8 cellular contexts compared by ENCODE assay signal in the genomic region with DNA sequence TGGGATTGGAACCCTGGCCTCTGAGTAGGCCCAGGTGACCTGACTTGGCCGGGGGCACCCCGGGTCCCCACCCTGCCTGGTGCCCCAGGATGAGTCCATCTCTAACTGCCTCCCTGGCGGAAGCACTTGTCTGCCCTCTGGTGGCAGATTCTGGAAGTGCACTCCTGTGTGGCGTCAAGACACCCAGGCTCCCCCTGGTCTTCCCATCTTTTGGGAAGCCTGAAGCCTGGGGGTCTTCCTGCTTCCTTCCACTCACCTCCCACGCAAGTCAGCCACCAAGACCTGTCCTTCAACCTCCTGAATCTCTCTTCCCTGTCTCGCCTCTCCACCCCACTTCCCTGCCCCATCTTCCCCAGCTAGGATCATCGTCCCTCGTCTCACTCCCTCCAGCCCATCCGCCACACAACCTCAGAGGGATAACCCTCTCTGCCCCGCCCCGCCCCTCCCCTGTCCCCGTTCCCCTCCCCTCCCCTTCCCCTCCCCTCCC. TPM values are rescaled to one million over a fixed set of nuclear protein-coding genes. Genes with fewer than 3 reads are reported as not detected.
DNase-seq lines count a peak whose midpoint lies in the region; ATAC-seq and TF ChIP-seq lines count a peak whose summit lies in the region.

No MANE protein-coding gene starts in this region.

- H3K4me2 ChIP-seq in SU-DHL-6 (ENCODE audit: low read depth, low read length, poor library complexity, severe bottlenecking), result peak overlapping the region; percentile 17

- H2AFZ ChIP-seq in SU-DHL-6 (ENCODE audit: low read depth, low read length, severe bottlenecking), result no peak overlapping the region

- peak; percentile 82 for ATAC-seq in activated naive CD8-positive, alpha-beta T cell treated with anti-CD3 and anti-CD28 coated beads, Interleukin-2, amount 50 U/mL, for 24 hours
- ATAC-seq in left ventricle myocardium superior (peak; percentile 74), GM21529 (IDR thresholded peaks at IDR 0.05; ENCODE audit: unreplicated experiment) (no peak), GM18511 (IDR thresholded peaks at IDR 0.05; ENCODE audit: unreplicated experiment) (no peak)

- peak overlapping the region; percentile 38; the same call in 1 of the 2 replicates for H3K9ac ChIP-seq in ES-I3 (ENCODE audit: low read depth, low read length)
- peak overlapping the region; percentile 35 for H3K9ac ChIP-seq in SU-DHL-6 (ENCODE audit: low read length)

- peaks cover 31% of the 10 kb centered on the region for H3F3A ChIP-seq in SU-DHL-6 (ENCODE audit: insufficient read depth)

- H3K4me3 Mint-ChIP-seq in activated naive CD8-positive, alpha-beta T cell treated with anti-CD3 and anti-CD28 coated beads, Interleukin-2, amount 50 U/mL, for 24 hours, result no peak overlapping the region

- no peaks in the 10 kb centered on the region for H3K79me2 ChIP-seq in SU-DHL-6 (ENCODE audit: insufficient read depth, low read length)

- H3K36me3 Mint-ChIP-seq in activated naive CD8-positive, alpha-beta T cell treated with anti-CD3 and anti-CD28 coated beads, Interleukin-2, amount 50 U/mL, for 24 hours (ENCODE audit: low read depth), result no peaks in the 10 kb centered on the region

- peaks cover 29% of the 10 kb centered on the region for H3K4me1 Mint-ChIP-seq in activated naive CD8-positive, alpha-beta T cell treated with anti-CD3 and anti-CD28 coated beads, Interleukin-2, amount 50 U/mL, for 24 hours

- TF ChIP-seq CTCF in SU-DHL-6 (IDR thresholded peaks at IDR 0.05; ENCODE audit: insufficient read depth, low read length, poor library complexity, severe bottlenecking) (peak; percentile 81), retinal pigment epithelial cell (conservative IDR thresholded peaks at IDR 0.05; ENCODE audit: low read depth, low read length) (peak; percentile 99)

- no peaks in the 10 kb centered on the region for H3K27me3 ChIP-seq in SU-DHL-6 (ENCODE audit: low read length)

- no peaks in the 10 kb centered on the region for H4K20me1 ChIP-seq in SU-DHL-6 (ENCODE audit: low read depth, low read length)

- no peaks in the 10 kb centered on the region for H3K4me1 ChIP-seq in ES-I3 (ENCODE audit: insufficient read depth, low read length)

- peak overlapping the region; percentile 98 for H3K27ac ChIP-seq in SU-DHL-6 (ENCODE audit: low read depth, low read length)

- H3K9me3 ChIP-seq in ES-I3 (ENCODE audit: control insufficient read depth, insufficient read depth, low read length), result no peaks in the 10 kb centered on the region
- H3K9me3 ChIP-seq in SU-DHL-6 (ENCODE audit: insufficient read depth, low read length), result no peaks in the 10 kb centered on the region

- H3K27ac Mint-ChIP-seq in activated naive CD8-positive, alpha-beta T cell treated with anti-CD3 and anti-CD28 coated beads, Interleukin-2, amount 50 U/mL, for 24 hours, result no peak overlapping the region

- intact Hi-C loops in left ventricle myocardium superior (cut with micrococcal nuclease), result no loop called here

- H3K36me3 ChIP-seq in ES-I3 (ENCODE audit: insufficient read depth, low read length) (no peaks in the 10 kb centered on the region), SU-DHL-6 (ENCODE audit: low read length) (no peaks in the 10 kb centered on the region)

- DNase-seq in LoVo (ENCODE audit: low spot score) (peak; percentile 71), left ventricle myocardium superior (peak; percentile 86), retinal pigment epithelial cell (ENCODE audit: low read depth) (no peak)
- DNase-seq in activated naive CD8-positive, alpha-beta T cell treated with anti-CD3 and anti-CD28 coated beads, Interleukin-2, amount 50 U/mL, for 24 hours, result peak; percentile 96

- H3K9me2 ChIP-seq in SU-DHL-6 (replicated peaks; ENCODE audit: insufficient read depth, low read length), result no peaks in the 10 kb centered on the region

- H3K9me3 Mint-ChIP-seq in activated naive CD8-positive, alpha-beta T cell treated with anti-CD3 and anti-CD28 coated beads, Interleukin-2, amount 50 U/mL, for 24 hours, result no peaks in the 10 kb centered on the region

- H3K4me3 ChIP-seq in SU-DHL-6 (ENCODE audit: insufficient read depth, low read length, poor library complexity, severe bottlenecking) (no peak overlapping the region), retinal pigment epithelial cell (ENCODE audit: low read length) (no peak overlapping the region)

- no peaks in the 10 kb centered on the region for H3K27me3 Mint-ChIP-seq in activated naive CD8-positive, alpha-beta T cell treated with anti-CD3 and anti-CD28 coated beads, Interleukin-2, amount 50 U/mL, for 24 hours

RNA-seq across cellular contexts. Expression of gene RABAC1, which starts 7.4 kb away (rescaled TPM):
- total RNA-seq in left ventricle myocardium superior, result 61.0 TPM

RNA-seq across cellular contexts. Expression of gene ERFL, which starts 23.5 kb away (rescaled TPM):
- total RNA-seq in left ventricle myocardium superior, result not detected

RNA-seq across cellular contexts. Expression of gene ATP1A3, which starts 42.3 kb away (rescaled TPM):
- 416 TPM for total RNA-seq in left ventricle myocardium superior

Comparison
In these comparisons a context has a peak if more than half of its experiments do, and no peak if none do; other contexts are left out.
1. ATAC-seq: peak in activated naive CD8-positive, alpha-beta T cell treated with anti-CD3 and anti-CD28 coated beads, Interleukin-2, amount 50 U/mL, for 24 hours (single experiment) and left ventricle myocardium superior (single experiment); none in GM21529 (single experiment) and GM18511 (single experiment).